17 cellular contexts compared by ENCODE assay signal in the genomic region with DNA sequence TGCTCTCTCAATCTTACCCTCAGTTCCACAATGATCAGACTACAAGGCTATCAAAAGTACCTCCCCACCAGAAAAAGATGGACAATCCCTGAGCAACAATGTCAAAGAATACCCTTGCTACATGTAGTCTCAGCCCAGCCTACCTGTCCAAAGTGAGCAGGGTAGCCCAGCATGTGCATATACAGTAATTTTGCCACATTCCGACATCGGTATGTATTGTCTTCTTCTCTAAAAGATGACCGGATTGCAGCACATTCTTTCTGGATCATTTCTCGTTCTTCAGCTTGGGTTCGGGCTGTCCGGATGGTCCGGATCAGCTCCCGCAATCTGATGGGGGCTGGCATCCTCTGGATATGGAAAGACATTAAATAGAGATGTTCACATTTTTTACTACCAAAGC. TPM values are rescaled to one million over a fixed set of nuclear protein-coding genes. Genes with fewer than 3 reads are reported as not detected.
A peak's percentile ranks its signal among the peaks of the same experiment; 100 is the strongest.
DNase-seq lines count a peak whose midpoint lies in the region; ATAC-seq and TF ChIP-seq lines count a peak whose summit lies in the region.
"Had no signal": no experiment of that assay in that cellular context is flagged by ENCODE, and none has a peak within 500 bp of the region (broad histone marks: within the 10 kb centered on the region; RNA-seq: fewer than 3 reads in every experiment).

No MANE protein-coding gene starts in this region.

- H3K27me3 ChIP-seq in trophoblast cell (ENCODE audit: insufficient read depth, low read length) (no peaks in the 10 kb centered on the region), mesendoderm (ENCODE audit: insufficient read depth, low read length, poor library complexity) (no peaks in the 10 kb centered on the region)

- peaks cover 36% of the 10 kb centered on the region for H3K4me1 Mint-ChIP-seq in activated CD4-positive, alpha-beta T cell treated with anti-CD3 and anti-CD28 coated beads, Interleukin-2, amount 10 ng/mL, durations not matched to agents 24 days and 14 days
- peaks cover 30% of the 10 kb centered on the region for H3K4me1 Mint-ChIP-seq in T-helper 17 cell
- H3K4me1 Mint-ChIP-seq in mesothelial cell of epicardium, result peaks cover 2% of the 10 kb centered on the region
- H3K4me1 Mint-ChIP-seq: H9 had no signal

- H3K79me1 ChIP-seq in trophoblast cell (ENCODE audit: low read length), result no peaks in the 10 kb centered on the region
- peaks cover 11% of the 10 kb centered on the region for H3K79me1 ChIP-seq in mesendoderm (ENCODE audit: low read length)

- H3K27me3 Mint-ChIP-seq in activated CD4-positive, alpha-beta T cell treated with anti-CD3 and anti-CD28 coated beads, Interleukin-2, amount 10 ng/mL, durations not matched to agents 24 days and 14 days, result no peaks in the 10 kb centered on the region
- H3K27me3 Mint-ChIP-seq in T-helper 17 cell, result no peaks in the 10 kb centered on the region
- H3K27me3 Mint-ChIP-seq in mesothelial cell of epicardium (ENCODE audit: low read depth), result no peaks in the 10 kb centered on the region
- H3K27me3 Mint-ChIP-seq: CD4-positive, alpha-beta memory T cell had no signal

- H3K14ac ChIP-seq in trophoblast cell (ENCODE audit: low read length), result no peak overlapping the region

- H3K4me1 ChIP-seq in trophoblast cell (ENCODE audit: control insufficient read depth in 1 of 2, insufficient read depth in 2 of 2, low read length in 2 of 2), result no peaks in the 10 kb centered on the region
- no peaks in the 10 kb centered on the region for H3K4me1 ChIP-seq in mesendoderm (ENCODE audit: control insufficient read depth, low read depth, low read length)
- H3K4me1 ChIP-seq: A549 had no signal

- H2BK12ac ChIP-seq in trophoblast cell (ENCODE audit: low read length), result no peak overlapping the region

- H3K27ac Mint-ChIP-seq in activated CD4-positive, alpha-beta T cell treated with anti-CD3 and anti-CD28 coated beads, Interleukin-2, amount 10 ng/mL, durations not matched to agents 24 days and 14 days, result no peak overlapping the region
- peak overlapping the region; percentile 24 for H3K27ac Mint-ChIP-seq in T-helper 17 cell
- peak overlapping the region; percentile 36 for H3K27ac Mint-ChIP-seq in mesothelial cell of epicardium

- peaks cover 16 to 17% of the 10 kb centered on the region in 2 experiments for H3K36me3 ChIP-seq in trophoblast cell (ENCODE audit: control insufficient read depth in 1 of 2, insufficient read depth in 2 of 2, low read length in 2 of 2)
- H3K36me3 ChIP-seq in mesendoderm (ENCODE audit: control insufficient read depth, insufficient read depth, low read length), result peaks cover 3% of the 10 kb centered on the region

- H3K23ac ChIP-seq in trophoblast cell (ENCODE audit: low read length) (no peak overlapping the region), mesendoderm (ENCODE audit: low read length) (no peak overlapping the region)

- no CpG with 5 or more reads among the region's 8 CpGs for WGBS in trophoblast cell (ENCODE audit: extremely low coverage, insufficient coverage, insufficient read length)
- no CpG with 5 or more reads among the region's 8 CpGs for WGBS in mesendoderm (ENCODE audit: extremely low coverage, insufficient coverage, low lambda C conversion rate)

- H3K9me3 Mint-ChIP-seq in activated CD4-positive, alpha-beta T cell treated with anti-CD3 and anti-CD28 coated beads, Interleukin-2, amount 10 ng/mL, durations not matched to agents 24 days and 14 days, result no peaks in the 10 kb centered on the region
- H3K9me3 Mint-ChIP-seq in mesothelial cell of epicardium, result no peaks in the 10 kb centered on the region
- H3K9me3 Mint-ChIP-seq: H9 had no signal

- H2AFZ ChIP-seq in trophoblast cell (ENCODE audit: insufficient read depth, low read length, poor library complexity), result no peak overlapping the region

- H3K9me3 ChIP-seq in T-helper 17 cell (ENCODE audit: control insufficient read depth, low read length, poor library complexity, severe bottlenecking), result no peaks in the 10 kb centered on the region
- H3K9me3 ChIP-seq in trophoblast cell (ENCODE audit: insufficient read depth, low read depth, low read length), result no peaks in the 10 kb centered on the region
- H3K9me3 ChIP-seq: A549 had no signal

- H3K79me2 ChIP-seq in trophoblast cell (ENCODE audit: control insufficient read depth, insufficient read depth, low read length, poor library complexity), result peaks cover 5% of the 10 kb centered on the region
- H3K79me2 ChIP-seq in mesendoderm (ENCODE audit: control insufficient read depth, insufficient read depth, low read length), result peaks cover 23% of the 10 kb centered on the region

- no peak overlapping the region for H3K4me3 Mint-ChIP-seq in activated CD4-positive, alpha-beta T cell treated with anti-CD3 and anti-CD28 coated beads, Interleukin-2, amount 10 ng/mL, durations not matched to agents 24 days and 14 days
- H3K4me3 Mint-ChIP-seq in T-helper 17 cell (no peak overlapping the region), mesothelial cell of epicardium (no peak overlapping the region)
- H3K4me3 Mint-ChIP-seq: CD4-positive, alpha-beta memory T cell; H9 had no signal

- H3K18ac ChIP-seq in trophoblast cell (ENCODE audit: low read length), result no peak overlapping the region
- no peak overlapping the region for H3K18ac ChIP-seq in mesendoderm (ENCODE audit: low read length)

- no peak overlapping the region for H3K9ac ChIP-seq in trophoblast cell (ENCODE audit: low read length)
- no peak overlapping the region for H3K9ac ChIP-seq in mesendoderm (ENCODE audit: low read length)

- no peak overlapping the region for H4K91ac ChIP-seq in trophoblast cell (ENCODE audit: low read depth, low read length)

- intact Hi-C loops in activated CD4-positive, alpha-beta T cell treated with anti-CD3 and anti-CD28 coated beads, Interleukin-2, amount 10 ng/mL, durations not matched to agents 24 days and 14 days (cut with micrococcal nuclease), result no loop called here

- TF ChIP-seq CTCF in mesothelial cell of epicardium (IDR thresholded peaks at IDR 0.05; ENCODE audit: unreplicated experiment), result no peak

- H3K27ac ChIP-seq in trophoblast cell (ENCODE audit: low read depth, low read length) (no peak overlapping the region), mesendoderm (ENCODE audit: low read depth, low read length) (no peak overlapping the region)
- H3K27ac ChIP-seq: 22Rv1, A549, C4-2B had no signal

- H4K12ac ChIP-seq in trophoblast cell (ENCODE audit: low read depth, low read length), result no peak overlapping the region

- H3K36me3 Mint-ChIP-seq in activated CD4-positive, alpha-beta T cell treated with anti-CD3 and anti-CD28 coated beads, Interleukin-2, amount 10 ng/mL, durations not matched to agents 24 days and 14 days (ENCODE audit: low read depth), result peaks cover 29% of the 10 kb centered on the region
- peaks cover 4% of the 10 kb centered on the region for H3K36me3 Mint-ChIP-seq in T-helper 17 cell (ENCODE audit: low read depth)
- H3K36me3 Mint-ChIP-seq in mesothelial cell of epicardium, result peaks cover 21% of the 10 kb centered on the region

- H2AK5ac ChIP-seq in trophoblast cell (ENCODE audit: low read length) (no peak overlapping the region), mesendoderm (ENCODE audit: low read length) (no peak overlapping the region)

- no peak overlapping the region for H2BK15ac ChIP-seq in mesendoderm (replicated peaks; ENCODE audit: low read depth)

- ATAC-seq in T-helper 17 cell, result no peak
- ATAC-seq in GM18520 (IDR thresholded peaks at IDR 0.05; ENCODE audit: unreplicated experiment), result no peak
- ATAC-seq: A549 had no signal

- H2BK120ac ChIP-seq in trophoblast cell (ENCODE audit: insufficient read depth, low read length, poor library complexity), result no peak overlapping the region
- H2BK120ac ChIP-seq in mesendoderm (ENCODE audit: low read depth, low read length), result no peak overlapping the region

- H3K56ac ChIP-seq in mesendoderm (ENCODE audit: low read length), result no peak overlapping the region

- no peak overlapping the region for H4K5ac ChIP-seq in mesendoderm (ENCODE audit: low read length)

- no peak overlapping the region for H3K4me3 ChIP-seq in trophoblast cell (ENCODE audit: low read depth, low read length)
- no peak overlapping the region for H3K4me3 ChIP-seq in mesendoderm (ENCODE audit: low read length)
- H3K4me3 ChIP-seq: A549 had no signal

- peak; percentile 40 for DNase-seq in activated CD4-positive, alpha-beta T cell treated with anti-CD3 and anti-CD28 coated beads, Interleukin-2, amount 10 ng/mL, durations not matched to agents 24 days and 14 days
- no peak for DNase-seq in activated CD4-positive, alpha-beta T cell treated with anti-CD3 and anti-CD28 coated beads for 48 hours
- DNase-seq in T-helper 17 cell (no peak), mesothelial cell of epicardium (ENCODE audit: low spot score in 2 of 2, unreplicated experiment in 2 of 2) (no peak), trophoblast cell (peak in 1 of 2 donors; percentile 61), cerebellum (ENCODE audit: low spot score) (no peak), mesendoderm (no peak)
- DNase-seq: AML-193; CD4-positive, alpha-beta memory T cell; DMS79 treated with DMSO at 0.1 percent for 48 hours; GF-D8; H9; IMR-90 had no signal

- H3K4me2 ChIP-seq in trophoblast cell (ENCODE audit: low read length) (no peak overlapping the region), mesendoderm (ENCODE audit: low read length) (no peak overlapping the region)
- H3K4me2 ChIP-seq: A549 had no signal

- no peak overlapping the region for H2BK5ac ChIP-seq in trophoblast cell (ENCODE audit: low read depth, low read length, poor library complexity)
- H2BK5ac ChIP-seq in mesendoderm (ENCODE audit: low read length), result no peak overlapping the region

- peak overlapping the region; percentile 49 for H3K4ac ChIP-seq in trophoblast cell (ENCODE audit: low read depth, low read length)
- H3K4ac ChIP-seq in mesendoderm (ENCODE audit: low read depth, low read length), result no peak overlapping the region

- H4K8ac ChIP-seq in trophoblast cell (ENCODE audit: low read depth, low read length) (no peak overlapping the region), mesendoderm (ENCODE audit: low read depth, low read length) (no peak overlapping the region)

RNA-seq across cellular contexts. Expression of a gene that starts 19.5 kb away (rescaled TPM):
- total RNA-seq in activated CD4-positive, alpha-beta T cell treated with anti-CD3 and anti-CD28 coated beads, Interleukin-2, amount 10 ng/mL, durations not matched to agents 24 days and 14 days, result 98.3 and 99.5 TPM in 2 replicates
- total RNA-seq in T-helper 17 cell (100 to 1,000 TPM; 150 to 160 TPM), mesothelial cell of epicardium (103 to 109 TPM (median 108 TPM) in 3 replicates), cerebellum (108 TPM)
- polyA plus RNA-seq in trophoblast cell (2013), result 65.1 and 66.3 TPM in 2 replicates
- 39.1 TPM for polyA plus RNA-seq in mesendoderm (2013, experiment 1 of 2)
- polyA plus RNA-seq in mesendoderm (2013, experiment 2 of 2), result 38.6 TPM

RNA-seq across cellular contexts. Expression of a gene that starts 56.6 kb away (rescaled TPM):
- total RNA-seq in activated CD4-positive, alpha-beta T cell treated with anti-CD3 and anti-CD28 coated beads, Interleukin-2, amount 10 ng/mL, durations not matched to agents 24 days and 14 days, result 16.7 and 19.3 TPM in 2 replicates
- total RNA-seq in T-helper 17 cell (10 to 100 TPM; 39.9 to 46.3 TPM), mesothelial cell of epicardium (31.6 to 32.5 TPM (median 31.9 TPM) in 3 replicates), cerebellum (13.2 TPM)
- 12.1 and 12.2 TPM in 2 replicates for polyA plus RNA-seq in trophoblast cell (2013)
- 11.1 TPM for polyA plus RNA-seq in mesendoderm (2013, experiment 1 of 2)
- polyA plus RNA-seq in mesendoderm (2013, experiment 2 of 2), result 10.8 TPM
